In the genomic region with DNA sequence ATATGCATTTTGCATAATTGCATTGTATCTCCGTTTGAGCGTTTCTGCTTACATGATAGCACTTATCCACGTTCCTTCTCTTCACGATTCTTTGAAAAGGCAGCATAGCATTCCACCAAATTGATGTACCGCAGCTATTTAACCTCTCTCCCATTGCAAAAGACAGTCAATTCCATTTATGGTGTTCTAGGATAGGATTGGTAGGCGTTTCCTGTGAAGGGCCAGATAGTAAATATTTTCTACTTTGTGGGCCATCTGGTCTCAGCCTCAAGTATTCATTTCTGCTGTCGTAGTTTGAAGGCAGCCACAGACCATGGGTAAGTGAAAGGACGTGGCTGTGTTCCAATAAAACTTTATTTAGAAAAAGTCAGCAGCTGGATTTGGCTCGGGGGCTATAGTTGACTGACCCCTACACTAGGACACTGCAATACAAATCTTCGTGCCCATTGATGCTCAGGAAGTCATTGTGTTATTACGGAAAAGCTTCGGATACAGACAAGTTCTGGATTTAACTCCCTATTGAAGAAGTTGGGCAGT, we compare ENCODE assay signal across 16 cellular contexts. TPM values are rescaled to one million over a fixed set of nuclear protein-coding genes. Genes with fewer than 3 reads are reported as not detected.
DNase-seq lines count a peak whose midpoint lies in the region; ATAC-seq and TF ChIP-seq lines count a peak whose summit lies in the region.
"Had no signal": no experiment of that assay in that cellular context is flagged by ENCODE, and none has a peak within 500 bp of the region (broad histone marks: within the 10 kb centered on the region; RNA-seq: fewer than 3 reads in every experiment).

No MANE protein-coding gene starts in this region.

- H3F3A ChIP-seq in OCI-LY1 (ENCODE audit: insufficient read depth, low read length): no peaks in the 10 kb centered on the region

- no peak overlapping the region for H2AFZ ChIP-seq in OCI-LY1 (ENCODE audit: low read length)
- H2AFZ ChIP-seq in osteoblast (ENCODE audit: low read length): no peak overlapping the region

- H3K4me3 ChIP-seq in OCI-LY1 (ENCODE audit: low read depth, low read length, poor library complexity, severe bottlenecking): no peak overlapping the region
- H3K4me3 ChIP-seq in osteoblast (ENCODE audit: insufficient read depth, low read length): no peak overlapping the region
- no peak overlapping the region for H3K4me3 ChIP-seq in sigmoid colon
- H3K4me3 ChIP-seq: HAP-1 had no signal

- ATAC-seq in HG03159 (IDR thresholded peaks at IDR 0.05; ENCODE audit: unreplicated experiment): no peak

- no peak overlapping the region for H3K9ac ChIP-seq in OCI-LY1 (ENCODE audit: low read length)
- H3K9ac ChIP-seq: SK-N-SH had no signal

- peak; percentile 44 for DNase-seq in DMS 273 treated with DMSO at 0.1 percent for 48 hours (lab: John Stamatoyannopoulos, UW)
- peak; percentile 54 for DNase-seq in fibroblast of gingiva (ENCODE audit: low read depth)
- peak; percentile 10 for DNase-seq in osteoblast (ENCODE audit: insufficient read length, low spot score, missing footprints)
- DNase-seq in kidney glomerular epithelial cell (lab: John Stamatoyannopoulos, UW): no peak
- DNase-seq in sigmoid colon: no peak
- DNase-seq: AML-193, NCI-H187 treated with DMSO at 0.1 percent for 48 hours, NCI-H510A treated with DMSO at 0.1 percent for 48 hours, Right ventricle myocardium superior, SK-N-SH had no signal

- peak overlapping the region; percentile 0 for H3K27ac ChIP-seq in OCI-LY1 (ENCODE audit: low read depth, low read length, poor library complexity, severe bottlenecking)
- H3K27ac ChIP-seq in osteoblast (ENCODE audit: low read depth, low read length): no peak overlapping the region
- H3K27ac ChIP-seq in sigmoid colon: no peak overlapping the region

- 89 to 91% methylated on average over 12 of the region's 12 CpGs for WGBS in sigmoid colon, 2 donors

- H3K27me3 ChIP-seq in OCI-LY1 (ENCODE audit: insufficient read depth, low read length): no peaks in the 10 kb centered on the region
- no peaks in the 10 kb centered on the region for H3K27me3 ChIP-seq in osteoblast (ENCODE audit: insufficient read depth, low read length)
- H3K27me3 ChIP-seq in sigmoid colon: no peaks in the 10 kb centered on the region

- H3K4me1 ChIP-seq in OCI-LY1 (ENCODE audit: insufficient read depth, low read length, severe bottlenecking) (peaks cover 47% of the 10 kb centered on the region), osteoblast (ENCODE audit: insufficient read depth, low read length) (no peaks in the 10 kb centered on the region), sigmoid colon (no peaks in the 10 kb centered on the region)
- H3K4me1 ChIP-seq: HAP-1 had no signal

- no peaks in the 10 kb centered on the region for H3K9me3 ChIP-seq in OCI-LY1 (ENCODE audit: low read length)
- H3K9me3 ChIP-seq in osteoblast (ENCODE audit: low read depth, low read length): no peaks in the 10 kb centered on the region
- no peaks in the 10 kb centered on the region for H3K9me3 ChIP-seq in sigmoid colon
- H3K9me3 ChIP-seq: HAP-1, SK-N-SH had no signal

- H3K9me2 ChIP-seq in OCI-LY1 (ENCODE audit: low read depth, low read length): no peaks in the 10 kb centered on the region
- H3K9me2 ChIP-seq: SK-N-SH had no signal

- H4K20me1 ChIP-seq in OCI-LY1 (ENCODE audit: insufficient read depth, low read length) (no peaks in the 10 kb centered on the region), osteoblast (ENCODE audit: insufficient read depth, low read length) (peaks cover 8% of the 10 kb centered on the region)

- H3K36me3 ChIP-seq in OCI-LY1 (ENCODE audit: insufficient read depth, low read length) (peaks cover 13% of the 10 kb centered on the region), osteoblast (ENCODE audit: insufficient read depth, low read length) (no peaks in the 10 kb centered on the region), sigmoid colon (no peaks in the 10 kb centered on the region)
- H3K36me3 ChIP-seq: HAP-1 had no signal

- no peak for TF ChIP-seq POLR2A in sigmoid colon (IDR thresholded peaks at IDR 0.05)

- TF ChIP-seq CTCF in OCI-LY1 (IDR thresholded peaks at IDR 0.05; ENCODE audit: low read length) (no peak), osteoblast (IDR thresholded peaks at IDR 0.05; ENCODE audit: extremely low read depth, low read depth, low read length) (no peak), sigmoid colon (IDR thresholded peaks at IDR 0.05) (no peak)

- H3K79me2 ChIP-seq in OCI-LY1 (ENCODE audit: insufficient read depth, low read length) (peaks cover 46% of the 10 kb centered on the region), osteoblast (ENCODE audit: insufficient read depth, low read length) (peaks cover 70% of the 10 kb centered on the region)

- TF ChIP-seq EP300 in sigmoid colon (IDR thresholded peaks at IDR 0.05): no peak

- H3K4me2 ChIP-seq in OCI-LY1 (ENCODE audit: low read length): no peak overlapping the region
- no peak overlapping the region for H3K4me2 ChIP-seq in osteoblast (ENCODE audit: insufficient read depth, low read length)
- H3K4me2 ChIP-seq: SK-N-SH had no signal

- intact Hi-C loops in sigmoid colon (cut with DNase I): no loop called here

RNA-seq across cellular contexts. Expression of a gene that starts 10.1 kb away (rescaled TPM):
- total RNA-seq in osteoblast (30.8 and 34.5 TPM in 2 replicates), sigmoid colon (10 to 100 TPM; 16.8 to 38.2 (median 17.5) TPM)
- 10 to 100 TPM in 1 of 3 donors, 1 to 10 TPM in 2; 1.6 to 10.3 (median 2.4) TPM for polyA plus RNA-seq in sigmoid colon

RNA-seq across cellular contexts. Expression of a gene that starts 21.6 kb away (rescaled TPM):
- total RNA-seq in osteoblast: not detected in 2 replicates
- total RNA-seq in sigmoid colon: not detected
- 1 to 10 TPM; 1.8 to 3.8 (median 1.8) TPM for polyA plus RNA-seq in sigmoid colon
- total RNA-seq: A673, G401, HT1080, Right ventricle myocardium superior had no signal
- polyA plus RNA-seq: SK-N-SH had no signal

RNA-seq across cellular contexts. Expression of a gene that starts 44.7 kb away (rescaled TPM):
- total RNA-seq in osteoblast (1.8 and 4.7 TPM in 2 replicates), sigmoid colon (10 to 100 TPM in 1 of 4 donors, 1 to 10 TPM in 3; 1.6 to 36.8 (median 2.9) TPM)
- polyA plus RNA-seq in sigmoid colon: 1 to 10 TPM; 2.3 to 9.6 (median 3.0) TPM

Comparison
In these comparisons a context has a peak if more than half of its experiments do, and no peak if none do; other contexts are left out.
1. DNase-seq: peak in DMS 273 treated with DMSO at 0.1 percent for 48 hours (single experiment), fibroblast of gingiva (single experiment) and osteoblast (single experiment); none in kidney glomerular epithelial cell (single experiment) and sigmoid colon (single experiment).